Comparison of ENCODE assay signal across 21 cellular contexts in genomic region chr15:60356832-60357231, GRCh38. TPM values are rescaled to one million over a fixed set of nuclear protein-coding genes. Genes with fewer than 3 reads are reported as not detected.
DNase-seq lines count a peak whose midpoint lies in the region; ATAC-seq, FAIRE-seq and TF ChIP-seq lines count a peak whose summit lies in the region.
"Had no signal": no experiment of that assay in that cellular context is flagged by ENCODE, and none has a peak within 500 bp of the region (broad histone marks: within the 10 kb centered on the region; RNA-seq: fewer than 3 reads in every experiment).

No MANE protein-coding gene starts in this region.

- BruUV-seq in Panc1 (replicated peaks; lab: Mats Ljungman, UMichigan): no TSS peak

- H3K4me2 ChIP-seq in A549: no peak overlapping the region

- H3K27me3 Mint-ChIP-seq in chondrocyte (ENCODE audit: low read depth) (no peaks in the 10 kb centered on the region), mesothelial cell of epicardium (ENCODE audit: low read depth) (no peaks in the 10 kb centered on the region)
- H3K27me3 Mint-ChIP-seq: B cell had no signal

- TF ChIP-seq EP300 in A549 (IDR thresholded peaks at IDR 0.05): no peak

- in situ Hi-C loops in Panc1 (cut with HindIII; ENCODE audit: low pct_unique_long_range_greater_than_20kb, low sequenced_read_pairs) (no loop called here), G401 (cut with HindIII; ENCODE audit: low sequenced_read_pairs) (no loop called here)

- FAIRE-seq in A549 (lab: Jason Lieb, UNC): peak; percentile 78
- FAIRE-seq: HTR-8/SVneo had no signal

- intact Hi-C loops in Panc1 (cut with micrococcal nuclease; ENCODE audit: unreplicated experiment): loop anchor here (10.0 kb wide), 1 partner anchor 148 kb away; no protein-coding TSS in a partner anchor

- TF ChIP-seq CTCF in A549 (IDR thresholded peaks at IDR 0.05) (no peak), Panc1 (IDR thresholded peaks at IDR 0.05) (no peak), chondrocyte (IDR thresholded peaks at IDR 0.05) (no peak), mesothelial cell of epicardium (IDR thresholded peaks at IDR 0.05; ENCODE audit: unreplicated experiment) (no peak)

- H3K27ac ChIP-seq in A549 (peak overlapping the region in 1 of 2 experiments; percentile 32; a peak in 2 of 6 replicates), Panc1 (ENCODE audit: low read length) (peak overlapping the region; percentile 100)
- H3K27ac ChIP-seq: SJCRH30 had no signal

- H3K9me3 ChIP-seq in A549 (no peaks in the 10 kb centered on the region), Panc1 (ENCODE audit: control insufficient read depth, insufficient read depth, low read depth, low read length) (no peaks in the 10 kb centered on the region)
- H3K9me3 ChIP-seq: SJCRH30 had no signal

- TF ChIP-seq POLR2A in A549 (IDR thresholded peaks at IDR 0.05; ENCODE audit: low read length): no peak

- no peak for TF ChIP-seq RAD21 in A549 (conservative IDR thresholded peaks at IDR 0.05 in 1 of 2, IDR thresholded peaks at IDR 0.05 in 1 of 2)

- CTCF ChIA-PET in A549 (lab: Yijun Ruan, JAX): interaction anchor here (1.8 to 12.0 kb wide), 4 partner anchors 14 to 164 kb away, joined by 4 to 174 read pairs (median 76); no protein-coding TSS in a partner anchor
- CTCF ChIA-PET in Panc1 (lab: Charles Lee): no interaction called here

- H3K4me3 ChIP-seq in A549 (no peak overlapping the region), Panc1 (ENCODE audit: low read depth in 2 of 2, low read length in 2 of 2) (no peak overlapping the region)
- H3K4me3 ChIP-seq: SJCRH30 had no signal

- no peaks in the 10 kb centered on the region for H3K9me3 Mint-ChIP-seq in chondrocyte (ENCODE audit: low read depth)
- no peaks in the 10 kb centered on the region for H3K9me3 Mint-ChIP-seq in mesothelial cell of epicardium

- POLR2A ChIA-PET in A549 (lab: Yijun Ruan, JAX) (no interaction called here), Panc1 (lab: Charles Lee) (interaction anchor here (0.5 to 0.6 kb wide), 2 partner anchors 31 to 172 kb away, joined by 3 read pairs; no protein-coding TSS in a partner anchor)

- WGBS in A549 (ENCODE audit: missing lambda C conversion rate): 86% methylated on average over 4 of the region's 4 CpGs

- H3K4me3 Mint-ChIP-seq in chondrocyte (ENCODE audit: unreplicated experiment) (no peak overlapping the region), mesothelial cell of epicardium (no peak overlapping the region)
- H3K4me3 Mint-ChIP-seq: B cell, CD14-positive monocyte had no signal

- H3K4me1 ChIP-seq in A549 (peaks cover 100% of the 10 kb centered on the region), Panc1 (ENCODE audit: control insufficient read depth, insufficient read depth, low read length) (peaks cover 76% of the 10 kb centered on the region)

- peaks cover 77% of the 10 kb centered on the region for H3K36me3 Mint-ChIP-seq in chondrocyte (ENCODE audit: low read depth)
- peaks cover 73% of the 10 kb centered on the region for H3K36me3 Mint-ChIP-seq in mesothelial cell of epicardium

- H3K27ac Mint-ChIP-seq in chondrocyte (ENCODE audit: unreplicated experiment) (peak overlapping the region; percentile 69), mesothelial cell of epicardium (peak overlapping the region; percentile 66)
- H3K27ac Mint-ChIP-seq: B cell had no signal

- H3K4me1 Mint-ChIP-seq in chondrocyte (ENCODE audit: low read depth) (peaks cover 91% of the 10 kb centered on the region), mesothelial cell of epicardium (peaks cover 35% of the 10 kb centered on the region)
- H3K4me1 Mint-ChIP-seq: B cell, CD14-positive monocyte had no signal

- no peak for ATAC-seq in A549
- ATAC-seq in Panc1: no peak
- ATAC-seq in HG02571 (IDR thresholded peaks at IDR 0.05; ENCODE audit: unreplicated experiment): no peak

- DNase-seq in A549 (ENCODE audit: low read depth in 1 of 2, low spot score in 1 of 2): no peak
- no peak for DNase-seq in Panc1 (ENCODE audit: low read depth, low spot score)
- no peak for DNase-seq in chondrocyte (ENCODE audit: low spot score)
- DNase-seq in mesothelial cell of epicardium (ENCODE audit: low spot score in 2 of 2, unreplicated experiment in 2 of 2): no peak
- no peak for DNase-seq in DMS153 treated with DMSO at 0.1 percent for 48 hours (lab: John Stamatoyannopoulos, UW; ENCODE audit: unreplicated experiment)
- no peak for DNase-seq in G401 (ENCODE audit: low spot score)
- no peak for DNase-seq in NCI-H1048 (lab: John Stamatoyannopoulos, UW)
- DNase-seq: DMS53; EL; H7; NCI-H1417; NCI-H1694 treated with DMSO at 0.1 percent for 48 hours; NCI-H2081 treated with DMSO at 0.1 percent for 48 hours; NCI-H446 treated with DMSO at 0.1 percent for 48 hours; NCI-H69; NK-92 treated with Interleukin-12 subunit alpha and Interleukin-12 subunit beta, amount 100 ng/mL, for 24 hours; SJCRH30 had no signal

- no peaks in the 10 kb centered on the region for H3K27me3 ChIP-seq in Panc1 (ENCODE audit: control insufficient read depth, insufficient read depth, low read length)
- H3K27me3 ChIP-seq: SJCRH30 had no signal

- H3K36me3 ChIP-seq in Panc1 (ENCODE audit: control insufficient read depth, insufficient read depth, low read length): peaks cover 85% of the 10 kb centered on the region

TF ChIP-seq in A549, 52 proteins besides CTCF, POLR2A, EP300 and RAD21:
- TF ChIP-seq RCOR1 (IDR thresholded peaks at IDR 0.05; ENCODE audit: low read depth, low read length): no peak
- no peak for TF ChIP-seq HES2 (IDR thresholded peaks at IDR 0.05)
- TF ChIP-seq POLR2AphosphoS2 (conservative IDR thresholded peaks at IDR 0.05; ENCODE audit: low read length): peak; percentile 79
- no peak for TF ChIP-seq HDAC2 (IDR thresholded peaks at IDR 0.05)
- TF ChIP-seq NR3C1 (IDR thresholded peaks at IDR 0.05): no peak
- no peak for TF ChIP-seq CBX2 (IDR thresholded peaks at IDR 0.05; ENCODE audit: borderline replicate concordance, low read depth)
- no peak for TF ChIP-seq BHLHE40 (IDR thresholded peaks at IDR 0.05; ENCODE audit: low read depth, low read length)
- TF ChIP-seq ZFP36 (IDR thresholded peaks at IDR 0.05; ENCODE audit: borderline replicate concordance, partially characterized antibody): no peak
- no peak for TF ChIP-seq NFE2L2 (conservative IDR thresholded peaks at IDR 0.05; ENCODE audit: low read length)
- TF ChIP-seq GATA3 (IDR thresholded peaks at IDR 0.05; ENCODE audit: borderline replicate concordance): no peak
- TF ChIP-seq JUNB (IDR thresholded peaks at IDR 0.05): no peak
- TF ChIP-seq SMC3 (IDR thresholded peaks at IDR 0.05): no peak
- no peak for TF ChIP-seq CBX8 (IDR thresholded peaks at IDR 0.05)
- no peak for TF ChIP-seq NPAS2 (CRISPR knock-in tag; IDR thresholded peaks at IDR 0.05; ENCODE audit: borderline replicate concordance)
- no peak for TF ChIP-seq PHF8 (IDR thresholded peaks at IDR 0.05; ENCODE audit: borderline replicate concordance, low read depth)
- 0 out of 5 replicates have a peak, but pooled peaks of 1 of the 2 experiments have one; percentile 25 for TF ChIP-seq JUN (IDR thresholded peaks at IDR 0.05)
TF ChIP-seq in A549: peak in this region for 2.

RNA-seq across cellular contexts. Expression of gene ANXA2, which starts 41.0 kb away (rescaled TPM):
- 5,725 and 5,746 TPM in 2 replicates for polyA plus RNA-seq in A549 (2011; rRNA removed)
- polyA plus RNA-seq in A549 (2012; cell fraction: cytosol; rRNA removed): 4,340 and 4,409 TPM in 2 replicates
- 2,599 and 4,127 TPM in 2 replicates for polyA plus RNA-seq in A549 (2012; cell fraction: nucleus; rRNA removed)
- 4,707 to 5,021 TPM (median 4,900 TPM) in 3 replicates for polyA plus RNA-seq in A549 (2017; fragmentation: RNase III; extraction: RNeasy Plus Mini Kit Qiagen cat#74134 plus additional on column Dnase treatment)
- 4,094 and 4,183 TPM in 2 replicates for polyA minus RNA-seq in A549 (2011; rRNA and poly(A)+ RNA removed)
- total RNA-seq in Panc1 (2021; ENCODE audit: unreplicated experiment): 1,903 TPM
- polyA plus RNA-seq in Panc1 (2012; ENCODE audit: insufficient read length): 1,847 TPM
- total RNA-seq in chondrocyte: 2,649 to 2,819 TPM (median 2,779 TPM) in 3 replicates
- 1,031 to 1,044 TPM (median 1,040 TPM) in 3 replicates for total RNA-seq in mesothelial cell of epicardium
- 851 and 1,039 TPM in 2 replicates for total RNA-seq in G401 (2014; rRNA removed; shearing (Covaris generic))
